8 cellular contexts compared by ENCODE assay signal in genomic region chr3:58490860-58491501, GRCh38. TPM values are rescaled to one million over a fixed set of nuclear protein-coding genes. Genes with fewer than 3 reads are reported as not detected.
A peak's percentile ranks its signal among the peaks of the same experiment; 100 is the strongest.
DNase-seq lines count a peak whose midpoint lies in the region; FAIRE-seq and TF ChIP-seq lines count a peak whose summit lies in the region.

No MANE protein-coding gene starts in this region.

- no peak overlapping the region for H2BK120ac ChIP-seq in H1 (replicated peaks; ENCODE audit: low read depth, low read length)

- H4K8ac ChIP-seq in H1 (ENCODE audit: extremely low read depth, insufficient read depth, low read length), result peak overlapping the region; percentile 19; the same call in 1 of the 2 replicates

- H3K4me2 ChIP-seq in OCI-LY3 (ENCODE audit: low read length) (peak overlapping the region; percentile 82), H1 (ENCODE audit: insufficient read depth in 1 of 2, low read depth in 2 of 2, low read length in 2 of 2) (peak overlapping the region; percentile 10 to 62; a peak in 3 of 4 replicates)

- H3K27me3 ChIP-seq in OCI-LY3 (ENCODE audit: low read depth, low read length), result peaks cover 36% of the 10 kb centered on the region
- peaks cover 0 to 4% (median 0%) of the 10 kb centered on the region in 4 experiments; a peak in 1 of 7 replicates for H3K27me3 ChIP-seq in H1 (replicated peaks in 1 of 4; ENCODE audit: control insufficient read depth in 3 of 4, extremely low read depth in 1 of 4, insufficient read depth in 3 of 4, low read length in 3 of 4)

- TF ChIP-seq RAD21 in H1 (IDR thresholded peaks at IDR 0.05 in 1 of 2, conservative IDR thresholded peaks at IDR 0.05 in 1 of 2; ENCODE audit: low read depth in 2 of 2, low read length in 2 of 2), result no peak

- H4K5ac ChIP-seq in H1 (ENCODE audit: insufficient read length, low read depth, low read length), result no peak overlapping the region

- H3K79me2 ChIP-seq in OCI-LY3 (ENCODE audit: low read length) (peaks cover 38% of the 10 kb centered on the region), H1 (ENCODE audit: control insufficient read depth in 1 of 2, insufficient read depth in 2 of 2, low read length in 2 of 2) (peaks cover 6 to 37% of the 10 kb centered on the region in 2 experiments)

- H3K23ac ChIP-seq in H1 (ENCODE audit: insufficient read length), result no peak overlapping the region

- H3K27me3 Mint-ChIP-seq in neural crest cell (ENCODE audit: low read depth), result peaks cover 25% of the 10 kb centered on the region

- DNase-seq in H1 (ENCODE audit: low read depth in 1 of 2, low spot score in 2 of 2) (no peak), neural crest cell (ENCODE audit: low read depth, low spot score) (no peak), NCI-H1694 treated with DMSO at 0.1 percent for 48 hours (lab: John Stamatoyannopoulos, UW) (no peak), AML-193 (lab: John Stamatoyannopoulos, UW) (no peak), NCI-H2196 (lab: John Stamatoyannopoulos, UW; ENCODE audit: unreplicated experiment) (no peak), NOMO-1 treated with DMSO at 0.1 percent for 48 hours (lab: John Stamatoyannopoulos, UW; ENCODE audit: unreplicated experiment) (no peak)

- H2BK15ac ChIP-seq in H1 (ENCODE audit: low read length), result no peak overlapping the region; the same call in 1 of the 2 replicates

- H3K36me3 Mint-ChIP-seq in neural crest cell (ENCODE audit: low read depth), result no peaks in the 10 kb centered on the region

- no peaks in the 10 kb centered on the region for H3K9me3 Mint-ChIP-seq in neural crest cell

- POLR2A ChIA-PET in H1 (lab: Charles Lee; ENCODE audit: partially characterized antibody), result interaction anchor here (1.1 to 3.6 kb wide), 5 partner anchors 21 to 184 kb away, joined by 3 to 17 read pairs (median 4); partner anchors contain the start of genes HTD2, PDHB and RPP14

- FAIRE-seq in H1 (lab: Jason Lieb, UNC), result no peak

- H3K9ac ChIP-seq in OCI-LY3 (ENCODE audit: low read length) (peak overlapping the region; percentile 57), H1 (replicated peaks in 1 of 4; ENCODE audit: extremely low read depth in 1 of 4, low read depth in 3 of 4, low read length in 3 of 4) (no peak overlapping the region)

- CTCF ChIA-PET in H1 (lab: Charles Lee; ENCODE audit: partially characterized antibody), result interaction anchor here (0.6 to 8.7 kb wide), 18 partner anchors 8 to 1207 kb away, joined by 3 to 68 read pairs (median 3); partner anchors contain the start of gene PXK

- H3K9me3 ChIP-seq in OCI-LY3 (ENCODE audit: insufficient read depth, low read length), result no peaks in the 10 kb centered on the region
- H3K9me3 ChIP-seq in H1 (ENCODE audit: insufficient read depth in 2 of 2, low read depth in 1 of 2, low read length in 1 of 2), result no peaks in the 10 kb centered on the region

- no peak overlapping the region for H3K4ac ChIP-seq in H1 (replicated peaks; ENCODE audit: insufficient read length, low read depth, low read length)

- 86% methylated on average over 19 of the region's 19 CpGs; no CpG with 5 or more reads in 1 of the 2 experiments for WGBS in H1 (ENCODE audit: extremely low coverage in 1 of 2, insufficient coverage in 1 of 2, insufficient read length in 1 of 2, insufficient replicate concordance in 2 of 2, low coverage in 1 of 2, low lambda C conversion rate in 2 of 2, missing lambda C conversion rate in 1 of 2), 2 experiments

- H4K20me1 ChIP-seq in OCI-LY3 (ENCODE audit: insufficient read depth, low read length), result peaks cover 17% of the 10 kb centered on the region
- H4K20me1 ChIP-seq in H1 (replicated peaks in 1 of 2; ENCODE audit: control insufficient read depth in 1 of 2, insufficient read depth in 2 of 2, low read length in 2 of 2), result peaks cover 0 to 3% of the 10 kb centered on the region in 2 experiments

- no peak overlapping the region for H2BK12ac ChIP-seq in H1 (ENCODE audit: low read depth, low read length)

- H2AFZ ChIP-seq in OCI-LY3 (ENCODE audit: low read depth, low read length), result peak overlapping the region; percentile 96
- H2AFZ ChIP-seq in H1 (ENCODE audit: low read length), result 0 out of 2 replicates have a peak overlapping the region, but pooled peaks have one; percentile 0

- H2BK20ac ChIP-seq in H1 (ENCODE audit: low read length), result no peak overlapping the region

- H3K14ac ChIP-seq in H1 (ENCODE audit: insufficient read length), result no peak overlapping the region

- TF ChIP-seq POLR2A in H1 (IDR thresholded peaks at IDR 0.05; ENCODE audit: control extremely low read depth in 1 of 2, low read depth in 2 of 2, low read length in 2 of 2), result no peak

- no peak overlapping the region for H3K27ac Mint-ChIP-seq in neural crest cell (ENCODE audit: unreplicated experiment)

- peak overlapping the region; percentile 29 for H4K91ac ChIP-seq in H1 (replicated peaks; ENCODE audit: insufficient read length, low read length)

- TF ChIP-seq EP300 in H1 (IDR thresholded peaks at IDR 0.05; ENCODE audit: borderline replicate concordance in 1 of 2, low read depth in 2 of 2, low read length in 2 of 2), result no peak

- H3K18ac ChIP-seq in H1 (ENCODE audit: extremely low read depth, low read length), result no peak overlapping the region

- H3K4me1 ChIP-seq in OCI-LY3 (ENCODE audit: low read length), result peaks cover 26% of the 10 kb centered on the region
- H3K4me1 ChIP-seq in H1 (replicated peaks in 1 of 4; ENCODE audit: control insufficient read depth in 3 of 4, insufficient read depth in 4 of 4, low read length in 3 of 4), result peaks cover 0 to 11% (median 4%) of the 10 kb centered on the region in 4 experiments; a peak in 6 of 7 replicates

- H3K79me1 ChIP-seq in H1 (ENCODE audit: low read depth, low read length), result no peaks in the 10 kb centered on the region

- peaks cover 4% of the 10 kb centered on the region; the same call in 1 of the 2 replicates for H3K23me2 ChIP-seq in H1 (ENCODE audit: low read depth, low read length)

- H3K27ac ChIP-seq in C4-2B (peak overlapping the region; percentile 33), OCI-LY3 (ENCODE audit: low read length) (peak overlapping the region; percentile 15; the same call in 1 of the 2 replicates), H1 (ENCODE audit: low read depth, low read length) (no peak overlapping the region)

- TF ChIP-seq CTCF in C4-2B (conservative IDR thresholded peaks at IDR 0.05) (no peak), OCI-LY3 (IDR thresholded peaks at IDR 0.05; ENCODE audit: low read depth, low read length) (no peak), H1 (IDR thresholded peaks at IDR 0.05; ENCODE audit: control extremely low read depth in 1 of 3, insufficient read depth in 1 of 3, low read depth in 1 of 3, low read length in 3 of 3) (no peak), neural crest cell (conservative IDR thresholded peaks at IDR 0.05) (no peak)

- H2BK5ac ChIP-seq in H1 (ENCODE audit: low read depth, low read length), result no peak overlapping the region

- H3K36me3 ChIP-seq in OCI-LY3 (replicated peaks; ENCODE audit: low read depth, low read length), result no peaks in the 10 kb centered on the region
- no peaks in the 10 kb centered on the region for H3K36me3 ChIP-seq in H1 (ENCODE audit: control insufficient read depth in 2 of 4, insufficient read depth in 4 of 4, low read length in 3 of 4)

- H3K4me1 Mint-ChIP-seq in neural crest cell, result peaks cover 41% of the 10 kb centered on the region

- H3K4me3 ChIP-seq in OCI-LY3 (ENCODE audit: low read length) (peak overlapping the region; percentile 81), H1 (ENCODE audit: extremely low read depth in 1 of 4, insufficient read depth in 2 of 4, low read depth in 3 of 4, low read length in 4 of 4) (peak overlapping the region; percentile 12 to 57 (median 26); a peak in 5 of 8 replicates)

- no peak overlapping the region for H3K56ac ChIP-seq in H1 (replicated peaks; ENCODE audit: insufficient read length, low read depth, low read length)

- no peak overlapping the region for H2AK5ac ChIP-seq in H1 (ENCODE audit: low read depth, low read length)

- H3K4me3 Mint-ChIP-seq in neural crest cell, result peak overlapping the region; percentile 81

TF ChIP-seq in H1, 55 proteins besides CTCF, POLR2A, EP300 and RAD21 (continues in another document):
- TF ChIP-seq HDAC6 (IDR thresholded peaks at IDR 0.05; ENCODE audit: low read depth, low read length), result no peak
- TF ChIP-seq KDM4A (IDR thresholded peaks at IDR 0.05; ENCODE audit: low read depth, low read length, severe bottlenecking), result no peak
- TF ChIP-seq TEAD4 (IDR thresholded peaks at IDR 0.05; ENCODE audit: low read depth, low read length), result no peak
- no peak for TF ChIP-seq FOSL1 (IDR thresholded peaks at IDR 0.05; ENCODE audit: insufficient read depth, low read depth, low read length)

RNA-seq across cellular contexts. Expression of gene KCTD6, which starts 0.9 kb away (rescaled TPM):
- 21.4 and 22.2 TPM in 2 replicates for total RNA-seq in H1 (2021; fragmentation: NEBNext Ultra II Directional; extraction: Animal tissue kit (Norgen Biotek cat#: 25700))
- polyA plus RNA-seq in H1 (2011; rRNA removed), result 11.0 and 17.4 TPM in 2 replicates
- 15.1 TPM for polyA plus RNA-seq in H1 (2011; cell fraction: cytosol; rRNA removed)
- polyA plus RNA-seq in H1 (2011; cell fraction: nucleus; rRNA removed), result 8.3 TPM
- 9.0 to 12.7 TPM (median 9.3 TPM) in 4 replicates for polyA plus RNA-seq in H1 (2012, experiment 1 of 2)
- polyA plus RNA-seq in H1 (2012, experiment 2 of 2), result 2.6 TPM
- 16.2 TPM for polyA plus RNA-seq in H1 (2013, experiment 1 of 2)
- polyA plus RNA-seq in H1 (2013, experiment 2 of 2), result 16.9 TPM
- polyA minus RNA-seq in H1 (2011; rRNA and poly(A)+ RNA removed), result 14.5 and 16.0 TPM in 2 replicates
- 10.8 TPM for polyA minus RNA-seq in H1 (2011; cell fraction: cytosol; rRNA and poly(A)+ RNA removed)
- 24.4 TPM for polyA minus RNA-seq in H1 (2011; cell fraction: nucleus; rRNA and poly(A)+ RNA removed)
- total RNA-seq in neural crest cell, result 13.5 and 18.2 TPM in 2 replicates

RNA-seq across cellular contexts. Expression of gene ACOX2, which starts 46.0 kb away (rescaled TPM):
- 3.1 and 3.2 TPM in 2 replicates for total RNA-seq in H1 (2021; fragmentation: NEBNext Ultra II Directional; extraction: Animal tissue kit (Norgen Biotek cat#: 25700))
- polyA plus RNA-seq in H1 (2011; rRNA removed), result 7.3 and 9.2 TPM in 2 replicates
- 4.7 TPM for polyA plus RNA-seq in H1 (2011; cell fraction: cytosol; rRNA removed)
- 5.0 TPM for polyA plus RNA-seq in H1 (2011; cell fraction: nucleus; rRNA removed)
- 2.3 to 4.8 TPM (median 4.1 TPM) in 4 replicates for polyA plus RNA-seq in H1 (2012, experiment 1 of 2)
- 4.8 TPM for polyA plus RNA-seq in H1 (2012, experiment 2 of 2)
- 3.9 TPM for polyA plus RNA-seq in H1 (2013, experiment 1 of 2)
- polyA plus RNA-seq in H1 (2013, experiment 2 of 2), result 3.5 TPM
- 7.2 and 8.5 TPM in 2 replicates for polyA minus RNA-seq in H1 (2011; rRNA and poly(A)+ RNA removed)
- 1.5 TPM for polyA minus RNA-seq in H1 (2011; cell fraction: cytosol; rRNA and poly(A)+ RNA removed)
- 2.5 TPM for polyA minus RNA-seq in H1 (2011; cell fraction: nucleus; rRNA and poly(A)+ RNA removed)
- 0.98 and 1.0 TPM in 2 replicates for total RNA-seq in neural crest cell

RNA-seq across cellular contexts. Expression of gene PDHB, which starts 57.3 kb away (rescaled TPM):
- total RNA-seq in H1 (2021; fragmentation: NEBNext Ultra II Directional; extraction: Animal tissue kit (Norgen Biotek cat#: 25700)), result 132 and 140 TPM in 2 replicates
- polyA plus RNA-seq in H1 (2011; rRNA removed), result 61.9 and 90.4 TPM in 2 replicates
- polyA plus RNA-seq in H1 (2011; cell fraction: cytosol; rRNA removed), result 132 TPM
- polyA plus RNA-seq in H1 (2011; cell fraction: nucleus; rRNA removed), result 58.1 TPM
- 128 to 145 TPM (median 131 TPM) in 4 replicates for polyA plus RNA-seq in H1 (2012, experiment 1 of 2)
- polyA plus RNA-seq in H1 (2012, experiment 2 of 2), result 36.4 TPM
- 99.7 TPM for polyA plus RNA-seq in H1 (2013, experiment 1 of 2)
- polyA plus RNA-seq in H1 (2013, experiment 2 of 2), result 105 TPM
- polyA minus RNA-seq in H1 (2011; rRNA and poly(A)+ RNA removed), result 61.4 and 69.7 TPM in 2 replicates
- polyA minus RNA-seq in H1 (2011; cell fraction: cytosol; rRNA and poly(A)+ RNA removed), result 44.0 TPM
- 60.3 TPM for polyA minus RNA-seq in H1 (2011; cell fraction: nucleus; rRNA and poly(A)+ RNA removed)
- 63.5 and 71.4 TPM in 2 replicates for total RNA-seq in neural crest cell
